ENCODE assay signal across 1 cellular context in the genomic region with DNA sequence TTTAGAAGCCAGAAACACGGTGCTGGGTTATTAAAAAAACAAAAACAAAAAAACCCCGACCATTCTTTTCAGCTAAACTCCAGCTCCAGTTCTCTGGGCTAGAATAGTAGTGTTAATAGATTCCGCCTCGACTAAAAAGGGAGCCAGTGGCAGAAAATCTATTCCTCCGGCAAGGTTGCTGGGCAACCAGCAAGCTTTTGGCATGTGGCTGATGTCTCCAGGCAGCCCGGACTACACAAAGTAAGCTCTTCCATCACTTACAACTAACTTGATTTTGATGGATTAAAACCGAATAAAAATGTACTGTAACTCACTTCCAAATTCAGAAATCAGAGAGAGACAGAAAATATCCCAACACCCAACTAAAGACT.
TF ChIP-seq lines count a peak whose summit lies in the region.

No MANE protein-coding gene starts in this region.

TF ChIP-seq in SK-N-SH treated with all-trans-retinoic acid at 6 μM for 48 hours, 23 proteins besides CTCF, POLR2A, EP300 and RAD21 (continued from another document):
- TF ChIP-seq, protein P1, sequence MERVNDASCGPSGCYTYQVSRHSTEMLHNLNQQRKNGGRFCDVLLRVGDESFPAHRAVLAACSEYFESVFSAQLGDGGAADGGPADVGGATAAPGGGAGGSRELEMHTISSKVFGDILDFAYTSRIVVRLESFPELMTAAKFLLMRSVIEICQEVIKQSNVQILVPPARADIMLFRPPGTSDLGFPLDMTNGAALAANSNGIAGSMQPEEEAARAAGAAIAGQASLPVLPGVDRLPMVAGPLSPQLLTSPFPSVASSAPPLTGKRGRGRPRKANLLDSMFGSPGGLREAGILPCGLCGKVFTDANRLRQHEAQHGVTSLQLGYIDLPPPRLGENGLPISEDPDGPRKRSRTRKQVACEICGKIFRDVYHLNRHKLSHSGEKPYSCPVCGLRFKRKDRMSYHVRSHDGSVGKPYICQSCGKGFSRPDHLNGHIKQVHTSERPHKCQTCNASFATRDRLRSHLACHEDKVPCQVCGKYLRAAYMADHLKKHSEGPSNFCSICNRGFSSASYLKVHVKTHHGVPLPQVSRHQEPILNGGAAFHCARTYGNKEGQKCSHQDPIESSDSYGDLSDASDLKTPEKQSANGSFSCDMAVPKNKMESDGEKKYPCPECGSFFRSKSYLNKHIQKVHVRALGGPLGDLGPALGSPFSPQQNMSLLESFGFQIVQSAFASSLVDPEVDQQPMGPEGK (CRISPR knock-in tag; IDR thresholded peaks at IDR 0.05; ENCODE audit: borderline replicate concordance): no peak
- TF ChIP-seq CSDC2 (CRISPR knock-in tag; IDR thresholded peaks at IDR 0.05): no peak
- TF ChIP-seq, protein P2, sequence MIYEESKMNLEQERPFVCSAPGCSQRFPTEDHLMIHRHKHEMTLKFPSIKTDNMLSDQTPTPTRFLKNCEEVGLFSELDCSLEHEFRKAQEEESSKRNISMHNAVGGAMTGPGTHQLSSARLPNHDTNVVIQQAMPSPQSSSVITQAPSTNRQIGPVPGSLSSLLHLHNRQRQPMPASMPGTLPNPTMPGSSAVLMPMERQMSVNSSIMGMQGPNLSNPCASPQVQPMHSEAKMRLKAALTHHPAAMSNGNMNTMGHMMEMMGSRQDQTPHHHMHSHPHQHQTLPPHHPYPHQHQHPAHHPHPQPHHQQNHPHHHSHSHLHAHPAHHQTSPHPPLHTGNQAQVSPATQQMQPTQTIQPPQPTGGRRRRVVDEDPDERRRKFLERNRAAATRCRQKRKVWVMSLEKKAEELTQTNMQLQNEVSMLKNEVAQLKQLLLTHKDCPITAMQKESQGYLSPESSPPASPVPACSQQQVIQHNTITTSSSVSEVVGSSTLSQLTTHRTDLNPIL (CRISPR knock-in tag; IDR thresholded peaks at IDR 0.05; ENCODE audit: low read depth): no peak
- TF ChIP-seq, protein P3, sequence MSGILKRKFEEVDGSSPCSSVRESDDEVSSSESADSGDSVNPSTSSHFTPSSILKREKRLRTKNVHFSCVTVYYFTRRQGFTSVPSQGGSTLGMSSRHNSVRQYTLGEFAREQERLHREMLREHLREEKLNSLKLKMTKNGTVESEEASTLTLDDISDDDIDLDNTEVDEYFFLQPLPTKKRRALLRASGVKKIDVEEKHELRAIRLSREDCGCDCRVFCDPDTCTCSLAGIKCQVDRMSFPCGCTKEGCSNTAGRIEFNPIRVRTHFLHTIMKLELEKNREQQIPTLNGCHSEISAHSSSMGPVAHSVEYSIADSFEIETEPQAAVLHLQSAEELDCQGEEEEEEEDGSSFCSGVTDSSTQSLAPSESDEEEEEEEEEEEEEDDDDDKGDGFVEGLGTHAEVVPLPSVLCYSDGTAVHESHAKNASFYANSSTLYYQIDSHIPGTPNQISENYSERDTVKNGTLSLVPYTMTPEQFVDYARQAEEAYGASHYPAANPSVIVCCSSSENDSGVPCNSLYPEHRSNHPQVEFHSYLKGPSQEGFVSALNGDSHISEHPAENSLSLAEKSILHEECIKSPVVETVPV (CRISPR knock-in tag; IDR thresholded peaks at IDR 0.05): no peak
- no peak for TF ChIP-seq RARB (CRISPR knock-in tag; IDR thresholded peaks at IDR 0.05)
- no peak for TF ChIP-seq OSR1 (CRISPR knock-in tag; IDR thresholded peaks at IDR 0.05)
TF ChIP-seq in SK-N-SH treated with all-trans-retinoic acid at 6 μM for 48 hours: peak in this region for 0.
